Comparison of ENCODE assay signal across 18 cellular contexts in genomic region chr6:91045152-91045551, GRCh38.
DNase-seq lines count a peak whose midpoint lies in the region; ATAC-seq lines count a peak whose summit lies in the region.
"Had no signal": no experiment of that assay in that cellular context is flagged by ENCODE, and none has a peak within 500 bp of the region (broad histone marks: within the 10 kb centered on the region; RNA-seq: fewer than 3 reads in every experiment).

No MANE protein-coding gene starts in this region.

- ATAC-seq in GM19463 (IDR thresholded peaks at IDR 0.05; ENCODE audit: unreplicated experiment): no peak
- ATAC-seq: effector memory CD8-positive, alpha-beta T cell; naive thymus-derived CD4-positive, alpha-beta T cell; pancreas had no signal

- DNase-seq in DMS 273 (lab: John Stamatoyannopoulos, UW; ENCODE audit: unreplicated experiment) (peak; percentile 58), LHCN-M2 (ENCODE audit: low read depth) (peak; percentile 58), RPMI8226 (peak; percentile 64), left kidney (ENCODE audit: low read depth, low spot score) (peak; percentile 66), LoVo (ENCODE audit: low spot score) (no peak), DMS153 (lab: John Stamatoyannopoulos, UW) (no peak)
- DNase-seq: activated CD4-positive, alpha-beta T cell treated with anti-CD3 and anti-CD28 coated beads, Interleukin-2, amount 50 U/mL, for 1 hour; activated CD8-positive, alpha-beta memory T cell treated with anti-CD3 and anti-CD28 coated beads, Interleukin-2, amount 50 U/mL, for 48 hours; activated gamma-delta T cell; AML-193; effector memory CD8-positive, alpha-beta T cell; glutamatergic neuron; naive thymus-derived CD4-positive, alpha-beta T cell; NCI-H1930; NCI-H82; pancreas; stimulated activated CD4-positive, alpha-beta T cell treated with anti-CD3 and anti-CD28 coated beads, Interleukin-4, amount 100 ng/mL, for 4 hours had no signal

Comparison
In these comparisons a context has a peak if more than half of its experiments do, and no peak if none do; other contexts are left out.
1. DNase-seq: peak in DMS 273 (single experiment), LHCN-M2 (single experiment), RPMI8226 (single experiment) and left kidney (single experiment); none in LoVo (single experiment) and DMS153 (single experiment).